In the genomic region with DNA sequence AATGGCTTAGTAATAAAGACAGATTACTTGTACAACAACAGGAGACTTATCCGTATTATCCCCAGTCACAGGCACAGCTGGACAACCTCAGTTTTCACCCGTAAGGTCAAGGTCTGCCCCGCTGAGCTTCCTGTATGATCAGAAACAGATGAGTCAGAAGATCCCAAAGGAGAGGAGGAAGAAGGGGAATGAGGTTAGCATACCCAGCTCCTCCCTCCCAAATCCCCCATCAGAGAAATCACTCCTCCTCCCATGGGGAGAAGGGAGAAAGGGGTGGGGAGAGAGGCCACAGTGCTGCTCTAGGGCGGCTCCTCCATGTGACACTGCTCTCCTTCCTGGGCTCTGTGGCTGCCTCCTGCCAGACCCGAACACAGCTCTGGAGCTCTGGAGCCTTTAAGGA, we compare ENCODE assay signal across 12 cellular contexts. TPM values are rescaled to one million over a fixed set of nuclear protein-coding genes. Genes with fewer than 3 reads are reported as not detected.
DNase-seq lines count a peak whose midpoint lies in the region; ATAC-seq and TF ChIP-seq lines count a peak whose summit lies in the region.
"Had no signal": no experiment of that assay in that cellular context is flagged by ENCODE, and none has a peak within 500 bp of the region (broad histone marks: within the 10 kb centered on the region; RNA-seq: fewer than 3 reads in every experiment).

No MANE protein-coding gene starts in this region.

- no peaks in the 10 kb centered on the region for H3K79me2 ChIP-seq in parathyroid adenoma

- H3K4me2 ChIP-seq in BLaER1 (peak overlapping the region; percentile 39), parathyroid adenoma (ENCODE audit: low read length) (no peak overlapping the region)

- no peaks in the 10 kb centered on the region for H3K27me3 ChIP-seq in BLaER1
- H3K27me3 ChIP-seq in parathyroid adenoma (ENCODE audit: control insufficient read depth, insufficient read depth, low read length): no peaks in the 10 kb centered on the region

- H3K9ac ChIP-seq in BLaER1 (no peak overlapping the region), parathyroid adenoma (no peak overlapping the region)

- H3K4me3 ChIP-seq in BLaER1 (no peak overlapping the region), parathyroid adenoma (ENCODE audit: low read depth, low read length) (no peak overlapping the region)

- no peak overlapping the region for H2AFZ ChIP-seq in parathyroid adenoma

- peak; percentile 69 for DNase-seq in Right ventricle myocardium superior
- DNase-seq in immature natural killer cell: no peak
- DNase-seq: activated CD8-positive, alpha-beta memory T cell treated with anti-CD3 and anti-CD28 coated beads, Interleukin-2, amount 10 ng/mL, durations not matched to agents 7 days and 5 days; caudate nucleus; NCI-H2081 treated with DMSO at 0.1 percent for 48 hours; stimulated activated CD8-positive, alpha-beta memory T cell treated with anti-CD3 and anti-CD28 coated beads, Interleukin-4, amount 100 ng/mL, for 48 hours had no signal

- H3K4me1 ChIP-seq in BLaER1 (peaks cover 44% of the 10 kb centered on the region), parathyroid adenoma (no peaks in the 10 kb centered on the region)

- no peak for TF ChIP-seq CTCF in parathyroid adenoma (IDR thresholded peaks at IDR 0.05)

- peaks cover 0 to 2% (median 0%) of the 10 kb centered on the region in 6 donors for H3K9me3 Mint-ChIP-seq in immature natural killer cell

- H3K36me3 ChIP-seq in BLaER1 (no peaks in the 10 kb centered on the region), parathyroid adenoma (ENCODE audit: control insufficient read depth, insufficient read depth, low read length) (no peaks in the 10 kb centered on the region)

- H3K36me3 Mint-ChIP-seq in immature natural killer cell: no peaks in the 10 kb centered on the region
- H3K36me3 Mint-ChIP-seq: activated CD8-positive, alpha-beta memory T cell treated with anti-CD3 and anti-CD28 coated beads, Interleukin-2, amount 10 ng/mL, durations not matched to agents 7 days and 5 days had no signal

- ATAC-seq in SK-N-SH treated with all-trans-retinoic acid at 6 μM for 48 hours (peak; percentile 79), Right ventricle myocardium superior (ENCODE audit: poor library complexity) (peak; percentile 95), HG02852 (IDR thresholded peaks at IDR 0.05; ENCODE audit: unreplicated experiment) (no peak), GM19455 (IDR thresholded peaks at IDR 0.05; ENCODE audit: unreplicated experiment) (no peak), GM18511 (IDR thresholded peaks at IDR 0.05; ENCODE audit: unreplicated experiment) (no peak)
- ATAC-seq: activated CD8-positive, alpha-beta memory T cell treated with anti-CD3 and anti-CD28 coated beads, Interleukin-2, amount 10 ng/mL, durations not matched to agents 7 days and 5 days had no signal

- no peak overlapping the region for H3K27ac Mint-ChIP-seq in immature natural killer cell
- H3K27ac Mint-ChIP-seq: activated CD8-positive, alpha-beta memory T cell treated with anti-CD3 and anti-CD28 coated beads, Interleukin-2, amount 10 ng/mL, durations not matched to agents 7 days and 5 days had no signal

- peaks cover 3 to 5% of the 10 kb centered on the region in 2 donors for H3K4me1 Mint-ChIP-seq in immature natural killer cell

- no peaks in the 10 kb centered on the region for H4K20me1 ChIP-seq in BLaER1

- H3K9me3 ChIP-seq in BLaER1 (no peaks in the 10 kb centered on the region), parathyroid adenoma (ENCODE audit: control insufficient read depth, low read length) (no peaks in the 10 kb centered on the region)

- H3K4me3 Mint-ChIP-seq in immature natural killer cell: no peak overlapping the region
- H3K4me3 Mint-ChIP-seq: activated CD8-positive, alpha-beta memory T cell treated with anti-CD3 and anti-CD28 coated beads, Interleukin-2, amount 10 ng/mL, durations not matched to agents 7 days and 5 days had no signal

- intact Hi-C loops in Right ventricle myocardium superior (cut with DNase I): no loop called here

- H3K27me3 Mint-ChIP-seq in immature natural killer cell (ENCODE audit: low read depth in 3 of 3): peaks cover 0 to 3% (median 2%) of the 10 kb centered on the region in 3 donors
- H3K27me3 Mint-ChIP-seq: activated CD8-positive, alpha-beta memory T cell treated with anti-CD3 and anti-CD28 coated beads, Interleukin-2, amount 10 ng/mL, durations not matched to agents 7 days and 5 days had no signal

- H3K27ac ChIP-seq in BLaER1 (no peak overlapping the region), parathyroid adenoma (peak overlapping the region; percentile 6)

TF ChIP-seq in SK-N-SH treated with all-trans-retinoic acid at 6 μM for 48 hours, 23 proteins besides CTCF, POLR2A, EP300 and RAD21:
- TF ChIP-seq SNAI2 (CRISPR knock-in tag; IDR thresholded peaks at IDR 0.05) (no peak), BACH2 (CRISPR knock-in tag; IDR thresholded peaks at IDR 0.05; ENCODE audit: borderline replicate concordance) (no peak), ZC3H10 (CRISPR knock-in tag; IDR thresholded peaks at IDR 0.05) (no peak), TOX (CRISPR knock-in tag; IDR thresholded peaks at IDR 0.05; ENCODE audit: borderline replicate concordance) (no peak), ZNF70 (CRISPR knock-in tag; IDR thresholded peaks at IDR 0.05) (no peak), ZNF8 (CRISPR knock-in tag; IDR thresholded peaks at IDR 0.05) (no peak), TCF4 (CRISPR knock-in tag; IDR thresholded peaks at IDR 0.05; ENCODE audit: borderline replicate concordance) (no peak), POU6F1 (CRISPR knock-in tag; IDR thresholded peaks at IDR 0.05; ENCODE audit: borderline replicate concordance, low read depth) (no peak), OSR1 (CRISPR knock-in tag; IDR thresholded peaks at IDR 0.05) (no peak)

RNA-seq across cellular contexts. Expression of gene SPTBN1, which starts 53.8 kb away (rescaled TPM):
- total RNA-seq in Right ventricle myocardium superior: 391 TPM
- 10 to 100 TPM in 1 of 3 donors, 1 to 10 TPM in 1, under 1 TPM in 1; 0.41 to 57.5 (median 7.7) TPM for polyA plus RNA-seq in immature natural killer cell

Comparison
In these comparisons a context has a peak if more than half of its experiments do, and no peak if none do; other contexts are left out.
1. ATAC-seq: peak in SK-N-SH treated with all-trans-retinoic acid at 6 μM for 48 hours (single experiment) and Right ventricle myocardium superior (single experiment); none in HG02852 (single experiment), GM19455 (single experiment) and GM18511 (single experiment).